ENCODE assay signal across 8 cellular contexts in genomic region chr10:6142186-6142585, GRCh38. TPM values are rescaled to one million over a fixed set of nuclear protein-coding genes. Genes with fewer than 3 reads are reported as not detected.
A peak's percentile ranks its signal among the peaks of the same experiment; 100 is the strongest.
DNase-seq lines count a peak whose midpoint lies in the region; ATAC-seq and TF ChIP-seq lines count a peak whose summit lies in the region.
"Not testable (repeated sequence)": the region's sequence is repeated elsewhere in the genome, so short reads cannot be mapped to it uniquely, and the experiment has no call there.

No MANE protein-coding gene starts in this region.

- peak overlapping the region; percentile 85 for H3K4me2 ChIP-seq in BLaER1
- H3K4me2 ChIP-seq in IMR-90 (ENCODE audit: low read depth, low read length) = not testable (repeated sequence)

- POLR2A ChIA-PET in IMR-90 (lab: Charles Lee; ENCODE audit: unreplicated experiment); activated CD4-positive, alpha-beta T cell treated with anti-CD3 and anti-CD28 coated beads, Interleukin-2, amount 10 ng/mL, durations not matched to agents 7 days and 5 days (lab: Charles Lee): not testable (repeated sequence)

- intact Hi-C loops in IMR-90 (cut with micrococcal nuclease) = not testable (repeated sequence)
- intact Hi-C loops in vagina (cut with DNase I) = loop anchor here (5.0 kb wide), 1 partner anchor 60 kb away; the partner anchor contains the start of gene PFKFB3

- not testable (repeated sequence) for TF ChIP-seq CTCF in IMR-90 (conservative IDR thresholded peaks at IDR 0.05; ENCODE audit: low read depth, low read length); nephron (IDR thresholded peaks at IDR 0.05; ENCODE audit: unreplicated experiment in 3 of 3); vagina (IDR thresholded peaks at IDR 0.05)

- H3K9me1 ChIP-seq in IMR-90 (ENCODE audit: insufficient read depth, low read length) = peaks cover 14% of the 10 kb centered on the region

- ATAC-seq in IMR-90 (ENCODE audit: low read depth) = not testable (repeated sequence)

- H3K27me3 ChIP-seq in BLaER1; IMR-90 (ENCODE audit: control insufficient read depth, insufficient read depth, low read length); effector memory CD4-positive, alpha-beta T cell (replicated peaks; ENCODE audit: control insufficient read depth, insufficient read depth, low read length, poor library complexity, severe bottlenecking); vagina: not testable (repeated sequence)

- H4K8ac ChIP-seq in IMR-90 (ENCODE audit: low read depth in 2 of 2, low read length in 2 of 2) = peak overlapping the region; percentile 16 to 61; a peak in 2 of 4 replicates

- not testable (repeated sequence) for BruUV-seq in IMR-90 (replicated peaks; lab: Mats Ljungman, UMichigan)

- not testable (repeated sequence) for H4K5ac ChIP-seq in IMR-90 (ENCODE audit: low read depth, low read length)

- H2AK9ac ChIP-seq in IMR-90 (replicated peaks; ENCODE audit: low read depth, low read length, poor library complexity) = not testable (repeated sequence)

- H2BK20ac ChIP-seq in IMR-90 (ENCODE audit: low read depth, low read length) = peak overlapping the region; percentile 58

- H3K27ac ChIP-seq in BLaER1; IMR-90 (ENCODE audit: insufficient read depth, low read length): not testable (repeated sequence)
- H3K27ac ChIP-seq in effector memory CD4-positive, alpha-beta T cell (ENCODE audit: insufficient read depth, low read length, poor library complexity, severe bottlenecking) = peak overlapping the region; percentile 64
- H3K27ac ChIP-seq in skin epidermis (peak overlapping the region in 15 of 21 experiments; percentile 30 to 78 (median 48)), vagina (peak overlapping the region; percentile 66)

- in situ Hi-C loops in IMR-90 (cut with MboI; ENCODE audit: low sequenced_read_pairs) = loop anchor here (25.0 kb wide), 1 partner anchor 620 kb away; no protein-coding TSS in a partner anchor

- not testable (repeated sequence) for H3K27me3 Mint-ChIP-seq in activated CD4-positive, alpha-beta T cell treated with anti-CD3 and anti-CD28 coated beads, Interleukin-2, amount 10 ng/mL, durations not matched to agents 7 days and 5 days; activated naive CD4-positive, alpha-beta T cell treated with anti-CD3 and anti-CD28 coated beads, Interleukin-2, amount 50 U/mL, for 24 hours
- H3K27me3 Mint-ChIP-seq in nephron (ENCODE audit: low read depth) = peaks cover 62% of the 10 kb centered on the region

- H2AFZ ChIP-seq in IMR-90 (replicated peaks; ENCODE audit: low read length, poor library complexity) = not testable (repeated sequence)

- not testable (repeated sequence) for TF ChIP-seq RAD21 in IMR-90 (IDR thresholded peaks at IDR 0.05; ENCODE audit: low read length)

- DNase-seq in IMR-90; activated CD4-positive, alpha-beta T cell treated with anti-CD3 and anti-CD28 coated beads, Interleukin-2, amount 10 ng/mL, durations not matched to agents 7 days and 5 days; effector memory CD4-positive, alpha-beta T cell; vagina (ENCODE audit: extremely low spot score in 2 of 2): not testable (repeated sequence)

- peaks cover 67% of the 10 kb centered on the region for H3K4me1 ChIP-seq in BLaER1
- peaks cover 21% of the 10 kb centered on the region for H3K4me1 ChIP-seq in IMR-90 (ENCODE audit: control insufficient read depth, insufficient read depth, low read length)
- H3K4me1 ChIP-seq in effector memory CD4-positive, alpha-beta T cell (ENCODE audit: control insufficient read depth, insufficient read depth, low read length, poor library complexity, severe bottlenecking) = peaks cover 42% of the 10 kb centered on the region
- peaks cover 46% of the 10 kb centered on the region for H3K4me1 ChIP-seq in vagina

- not testable (repeated sequence) for H3K36me3 ChIP-seq in BLaER1; IMR-90 (ENCODE audit: control insufficient read depth, insufficient read depth, low read length); effector memory CD4-positive, alpha-beta T cell (ENCODE audit: control insufficient read depth, insufficient read depth, low read length); vagina

- peaks cover 11% of the 10 kb centered on the region for H3K36me3 Mint-ChIP-seq in activated CD4-positive, alpha-beta T cell treated with anti-CD3 and anti-CD28 coated beads, Interleukin-2, amount 10 ng/mL, durations not matched to agents 7 days and 5 days (ENCODE audit: low read depth)
- H3K36me3 Mint-ChIP-seq in activated naive CD4-positive, alpha-beta T cell treated with anti-CD3 and anti-CD28 coated beads, Interleukin-2, amount 50 U/mL, for 24 hours; nephron (ENCODE audit: low read depth): not testable (repeated sequence)

- H3K56ac ChIP-seq in IMR-90 (ENCODE audit: extremely low read depth, insufficient read depth, low read length) = peak overlapping the region; percentile 40; the same call in 1 of the 2 replicates

- H3K79me1 ChIP-seq in IMR-90 (ENCODE audit: low read depth in 1 of 2, low read length in 2 of 2) = peaks cover 0 to 39% of the 10 kb centered on the region in 2 experiments; a peak in 3 of 4 replicates

- peak overlapping the region; percentile 84; the same call in 2 of the 3 replicates for H2BK15ac ChIP-seq in IMR-90 (ENCODE audit: low read depth, low read length)

- not testable (repeated sequence) for H3K4me3 Mint-ChIP-seq in activated CD4-positive, alpha-beta T cell treated with anti-CD3 and anti-CD28 coated beads, Interleukin-2, amount 10 ng/mL, durations not matched to agents 7 days and 5 days
- peak overlapping the region; percentile 26 for H3K4me3 Mint-ChIP-seq in activated naive CD4-positive, alpha-beta T cell treated with anti-CD3 and anti-CD28 coated beads, Interleukin-2, amount 50 U/mL, for 24 hours
- H3K4me3 Mint-ChIP-seq in nephron = peak overlapping the region in 2 of 3 experiments; percentile 14 to 38

- peak overlapping the region; percentile 33 for H3K14ac ChIP-seq in IMR-90 (replicated peaks; ENCODE audit: low read depth, low read length)

- not testable (repeated sequence) for H3K4me3 ChIP-seq in BLaER1; IMR-90 (ENCODE audit: insufficient read depth, low read depth, low read length); effector memory CD4-positive, alpha-beta T cell (ENCODE audit: insufficient read depth, low read depth, low read length, poor library complexity, severe bottlenecking); vagina
- peak overlapping the region in 1 of 7 experiments; percentile 23 for H3K4me3 ChIP-seq in skin epidermis

- CTCF ChIA-PET in IMR-90 (lab: Yijun Ruan, JAX); activated CD4-positive, alpha-beta T cell treated with anti-CD3 and anti-CD28 coated beads, Interleukin-2, amount 10 ng/mL, durations not matched to agents 7 days and 5 days (lab: Charles Lee): not testable (repeated sequence)

- H4K20me1 ChIP-seq in BLaER1 (peaks cover 20% of the 10 kb centered on the region), IMR-90 (ENCODE audit: insufficient read depth, low read length) (peaks cover 18% of the 10 kb centered on the region)

- H3K23ac ChIP-seq in IMR-90 (ENCODE audit: low read depth, low read length) = not testable (repeated sequence)

- peak overlapping the region; percentile 60 for H3K27ac Mint-ChIP-seq in activated CD4-positive, alpha-beta T cell treated with anti-CD3 and anti-CD28 coated beads, Interleukin-2, amount 10 ng/mL, durations not matched to agents 7 days and 5 days
- H3K27ac Mint-ChIP-seq in activated naive CD4-positive, alpha-beta T cell treated with anti-CD3 and anti-CD28 coated beads, Interleukin-2, amount 50 U/mL, for 24 hours; nephron: not testable (repeated sequence)

- H2AK5ac ChIP-seq in IMR-90 (ENCODE audit: low read depth, low read length) = peak overlapping the region; percentile 47

- WGBS in IMR-90 (ENCODE audit: extremely low coverage in 2 of 2, insufficient read length in 1 of 2), 2 experiments = 60% methylated on average over 1 of the region's 7 CpGs; no CpG with 5 or more reads in 1 of the 2 experiments

- H3K4me1 Mint-ChIP-seq in activated CD4-positive, alpha-beta T cell treated with anti-CD3 and anti-CD28 coated beads, Interleukin-2, amount 10 ng/mL, durations not matched to agents 7 days and 5 days = peaks cover 64% of the 10 kb centered on the region
- peaks cover 54% of the 10 kb centered on the region for H3K4me1 Mint-ChIP-seq in activated naive CD4-positive, alpha-beta T cell treated with anti-CD3 and anti-CD28 coated beads, Interleukin-2, amount 50 U/mL, for 24 hours
- H3K4me1 Mint-ChIP-seq in nephron = peaks cover 25% of the 10 kb centered on the region

- H4K91ac ChIP-seq in IMR-90 (ENCODE audit: insufficient read depth, low read depth, low read length) = peak overlapping the region; percentile 62; the same call in 1 of the 2 replicates

- H3K9ac ChIP-seq in BLaER1; IMR-90 (ENCODE audit: low read depth, low read length): not testable (repeated sequence)

- H2BK5ac ChIP-seq in IMR-90 (ENCODE audit: low read depth, low read length, poor library complexity, severe bottlenecking) = peak overlapping the region; percentile 4

- not testable (repeated sequence) for H3K9me3 ChIP-seq in BLaER1; IMR-90 (ENCODE audit: control insufficient read depth, insufficient read depth, low read length); effector memory CD4-positive, alpha-beta T cell (ENCODE audit: control insufficient read depth, low read length); vagina

- peak overlapping the region; percentile 70 for H3K4ac ChIP-seq in IMR-90 (ENCODE audit: low read depth, low read length)

- peak overlapping the region; percentile 85; the same call in 1 of the 2 replicates for H2BK120ac ChIP-seq in IMR-90 (ENCODE audit: low read depth, low read length)

- not testable (repeated sequence) for H3K9me3 Mint-ChIP-seq in activated CD4-positive, alpha-beta T cell treated with anti-CD3 and anti-CD28 coated beads, Interleukin-2, amount 10 ng/mL, durations not matched to agents 7 days and 5 days; activated naive CD4-positive, alpha-beta T cell treated with anti-CD3 and anti-CD28 coated beads, Interleukin-2, amount 50 U/mL, for 24 hours; nephron

- dilution Hi-C loops in IMR-90 (cut with HindIII; ENCODE audit: low sequenced_read_pairs, unreplicated experiment) = not testable (repeated sequence)

- peak overlapping the region; percentile 14; the same call in 1 of the 2 replicates for H3K18ac ChIP-seq in IMR-90 (ENCODE audit: low read depth, low read length)

- TF ChIP-seq POLR2A in IMR-90 (IDR thresholded peaks at IDR 0.05; ENCODE audit: low read depth, low read length); vagina (IDR thresholded peaks at IDR 0.05): not testable (repeated sequence)

RNA-seq across cellular contexts. Expression of gene RBM17, which starts 53.4 kb away (rescaled TPM):
- 24.6 and 35.6 TPM in 2 replicates for total RNA-seq in IMR-90 (2012; rRNA removed)
- polyA plus RNA-seq in IMR-90 (2012; rRNA removed) = 42.9 and 56.7 TPM in 2 replicates
- polyA plus RNA-seq in IMR-90 (2012; cell fraction: cytosol; rRNA removed) = 9.1 and 9.6 TPM in 2 replicates
- 38.8 and 95.6 TPM in 2 replicates for polyA plus RNA-seq in IMR-90 (2012; cell fraction: nucleus; rRNA removed; ENCODE audit: low replicate concordance)
- 100 to 1,000 TPM; 164 to 177 TPM for total RNA-seq in activated CD4-positive, alpha-beta T cell treated with anti-CD3 and anti-CD28 coated beads, Interleukin-2, amount 10 ng/mL, durations not matched to agents 7 days and 5 days
- total RNA-seq in vagina = 50.6 TPM
